ENCODE assay signal across 11 cellular contexts in genomic region chr3:151404316-151404715, GRCh38. TPM values are rescaled to one million over a fixed set of nuclear protein-coding genes. Genes with fewer than 3 reads are reported as not detected.
A peak's percentile ranks its signal among the peaks of the same experiment; 100 is the strongest.
DNase-seq lines count a peak whose midpoint lies in the region; FAIRE-seq and TF ChIP-seq lines count a peak whose summit lies in the region.
"Had no signal": no experiment of that assay in that cellular context is flagged by ENCODE, and none has a peak within 500 bp of the region (broad histone marks: within the 10 kb centered on the region; RNA-seq: fewer than 3 reads in every experiment).

No MANE protein-coding gene starts in this region.

- no peaks in the 10 kb centered on the region for H3K79me1 ChIP-seq in mesendoderm (ENCODE audit: low read length)

- H3K4me2 ChIP-seq in mesendoderm (ENCODE audit: low read length): no peak overlapping the region

- no peak overlapping the region for H3K23ac ChIP-seq in mesendoderm (ENCODE audit: low read length)

- H3K36me3 ChIP-seq in mesendoderm (ENCODE audit: control insufficient read depth, insufficient read depth, low read length): no peaks in the 10 kb centered on the region

- DNase-seq in GM10266 (ENCODE audit: extremely low spot score): peak; percentile 21
- DNase-seq in H54 (ENCODE audit: insufficient read length, low spot score): no peak
- DNase-seq in NB4 (ENCODE audit: low read depth): peak; percentile 45
- peak; percentile 49 for DNase-seq in glomerular visceral epithelial cell (ENCODE audit: extremely low spot score)
- DNase-seq in activated CD4-positive, alpha-beta T cell treated with anti-CD3 and anti-CD28 coated beads for 4 hours: no peak
- DNase-seq in mesendoderm: no peak
- DNase-seq in D341Med (ENCODE audit: low spot score): no peak
- DNase-seq in DMS 273 (lab: John Stamatoyannopoulos, UW; ENCODE audit: unreplicated experiment): no peak
- DNase-seq: activated naive CD4-positive, alpha-beta T cell; DMS153; NCI-H524 treated with DMSO at 0.1 percent for 48 hours had no signal

- no peak overlapping the region for H2AK5ac ChIP-seq in mesendoderm (ENCODE audit: low read length)

- H2BK120ac ChIP-seq in mesendoderm (ENCODE audit: low read depth, low read length): no peak overlapping the region

- H3K4me3 ChIP-seq in NB4 (ENCODE audit: low read depth, low read length) (no peak overlapping the region), mesendoderm (ENCODE audit: low read length) (no peak overlapping the region)

- H3K27ac ChIP-seq in mesendoderm (ENCODE audit: low read depth, low read length): no peak overlapping the region

- no peak overlapping the region for H4K8ac ChIP-seq in mesendoderm (ENCODE audit: low read depth, low read length)

- no peak overlapping the region for H3K18ac ChIP-seq in mesendoderm (ENCODE audit: low read length)

- H3K27me3 ChIP-seq in mesendoderm (ENCODE audit: insufficient read depth, low read length, poor library complexity): no peaks in the 10 kb centered on the region

- WGBS in mesendoderm (ENCODE audit: extremely low coverage, insufficient coverage, low lambda C conversion rate): no CpG with 5 or more reads among the region's 1 CpG

- no peak overlapping the region for H2BK5ac ChIP-seq in mesendoderm (ENCODE audit: low read length)

- H3K56ac ChIP-seq in mesendoderm (ENCODE audit: low read length): no peak overlapping the region

- H2BK15ac ChIP-seq in mesendoderm (replicated peaks; ENCODE audit: low read depth): no peak overlapping the region

- no peak overlapping the region for H4K5ac ChIP-seq in mesendoderm (ENCODE audit: low read length)

- no peaks in the 10 kb centered on the region for H3K4me1 ChIP-seq in mesendoderm (ENCODE audit: control insufficient read depth, low read depth, low read length)

- no peak overlapping the region for H3K4ac ChIP-seq in mesendoderm (ENCODE audit: low read depth, low read length)

- TF ChIP-seq POLR2A in H54 (IDR thresholded peaks at IDR 0.05; ENCODE audit: low read depth, low read length) (no peak), NB4 (IDR thresholded peaks at IDR 0.05; ENCODE audit: extremely low read depth, insufficient read length) (no peak)

- H3K9ac ChIP-seq in mesendoderm (ENCODE audit: low read length): no peak overlapping the region

- H3K79me2 ChIP-seq in mesendoderm (ENCODE audit: control insufficient read depth, insufficient read depth, low read length): no peaks in the 10 kb centered on the region

- peak; percentile 74 for FAIRE-seq in H54 (lab: Jason Lieb, UNC)

- TF ChIP-seq CTCF in GM10266 (IDR thresholded peaks at IDR 0.05; ENCODE audit: control insufficient read depth, insufficient read depth, low read depth, missing control alignments) (no peak), NB4 (IDR thresholded peaks at IDR 0.05; ENCODE audit: low read depth, low read length) (no peak)

RNA-seq across cellular contexts. Expression of gene P2RY12, which starts 19.8 kb away (rescaled TPM):
- not detected for polyA plus RNA-seq in mesendoderm (2013, experiment 1 of 2)
- polyA plus RNA-seq in mesendoderm (2013, experiment 2 of 2): not detected

RNA-seq across cellular contexts. Expression of gene IGSF10, which starts 56.5 kb away (rescaled TPM):
- polyA plus RNA-seq in mesendoderm (2013, experiment 1 of 2): 0.74 TPM
- 0.62 TPM for polyA plus RNA-seq in mesendoderm (2013, experiment 2 of 2)

Comparison
In these comparisons a context has a peak if more than half of its experiments do, and no peak if none do; other contexts are left out.
1. DNase-seq: peak in GM10266 (single experiment), NB4 (single experiment) and glomerular visceral epithelial cell (single experiment); none in H54 (single experiment), activated CD4-positive, alpha-beta T cell treated with anti-CD3 and anti-CD28 coated beads for 4 hours (0 of 2), mesendoderm (single experiment), D341Med (single experiment) and DMS 273 (single experiment).